Comparison of ENCODE assay signal across 8 cellular contexts in the genomic region with DNA sequence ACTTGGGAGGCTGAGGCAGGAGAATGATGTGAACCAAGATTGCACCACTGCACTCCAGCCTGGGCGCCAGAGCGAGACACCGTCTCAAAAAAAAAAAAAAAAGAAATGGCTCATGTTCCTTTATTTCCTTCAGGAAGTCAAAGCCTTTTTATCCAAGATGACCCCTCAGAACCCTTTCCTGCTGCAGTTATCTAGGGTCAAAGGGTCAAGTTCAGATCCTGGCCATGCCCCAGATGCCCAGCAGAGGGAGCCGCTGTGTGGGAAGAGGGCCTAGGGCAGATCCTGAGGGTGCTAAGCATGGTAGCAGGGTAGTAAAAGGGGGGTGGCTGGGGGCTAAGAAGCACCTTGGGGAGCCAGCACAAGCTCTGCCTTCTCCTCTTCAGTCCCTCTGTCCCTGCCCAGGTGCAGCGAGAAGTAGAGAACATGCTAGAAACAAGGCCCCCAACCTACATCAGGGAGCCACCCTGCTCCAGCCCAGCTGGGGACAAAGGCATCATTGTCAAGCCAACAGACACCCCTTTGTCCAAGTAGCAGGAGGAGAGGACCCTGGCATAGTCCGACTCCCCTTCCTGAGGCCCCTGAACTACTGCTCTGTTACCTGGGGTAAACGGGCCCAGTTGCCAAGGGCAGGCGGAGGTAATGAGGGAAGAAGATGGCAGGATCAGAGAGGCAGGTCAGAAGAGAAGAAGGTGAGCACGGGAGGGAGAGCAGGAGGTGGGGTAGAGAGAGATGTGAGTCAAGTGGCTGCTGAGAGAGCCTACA. TPM values are rescaled to one million over a fixed set of nuclear protein-coding genes. Genes with fewer than 3 reads are reported as not detected.
A peak's percentile ranks its signal among the peaks of the same experiment; 100 is the strongest.
DNase-seq lines count a peak whose midpoint lies in the region; TF ChIP-seq lines count a peak whose summit lies in the region.

No MANE protein-coding gene starts in this region.

- in situ Hi-C loops in GM23248 (cut with MboI), result no loop called here

- TF ChIP-seq CTCF in OCI-LY7 (conservative IDR thresholded peaks at IDR 0.05; ENCODE audit: low read length), result peak; percentile 85
- TF ChIP-seq CTCF in progenitor cell of endocrine pancreas (IDR thresholded peaks at IDR 0.05; ENCODE audit: unreplicated experiment), result peak; percentile 67

- no peak overlapping the region for H3K4me3 ChIP-seq in CD8-positive, alpha-beta memory T cell (ENCODE audit: low read length)
- no peak overlapping the region for H3K4me3 ChIP-seq in GM23248
- H3K4me3 ChIP-seq in OCI-LY7 (ENCODE audit: low read depth, low read length, poor library complexity, severe bottlenecking), result no peak overlapping the region

- no peak overlapping the region for H2AFZ ChIP-seq in GM23248
- H2AFZ ChIP-seq in OCI-LY7 (ENCODE audit: low read length), result no peak overlapping the region

- peak; percentile 32 to 68 (median 40) for DNase-seq in CD8-positive, alpha-beta memory T cell
- DNase-seq in GM23248, result peak; percentile 51
- DNase-seq in OCI-LY7 (ENCODE audit: low spot score), result peak; percentile 58
- peak; percentile 67 for DNase-seq in activated naive CD4-positive, alpha-beta T cell treated with Interleukin-2 at 50 U/mL for 16 hours
- peak in 41 of 42 donors; percentile 37 to 87 (median 68) for DNase-seq in head of caudate nucleus
- peak; percentile 33 for DNase-seq in progenitor cell of endocrine pancreas (ENCODE audit: low spot score, unreplicated experiment)
- no peak for DNase-seq in kidney glomerular epithelial cell (lab: John Stamatoyannopoulos, UW)
- DNase-seq in DMS79 treated with DMSO at 0.1 percent for 48 hours (lab: John Stamatoyannopoulos, UW), result no peak

- no peak overlapping the region for H3K9ac ChIP-seq in GM23248

- no peaks in the 10 kb centered on the region for H3K79me2 ChIP-seq in GM23248 (ENCODE audit: insufficient read depth)
- no peaks in the 10 kb centered on the region for H3K79me2 ChIP-seq in OCI-LY7 (ENCODE audit: insufficient read depth, low read depth, low read length)

- H3F3A ChIP-seq in GM23248 (ENCODE audit: insufficient read depth), result peaks cover 19% of the 10 kb centered on the region

- intact Hi-C loops in OCI-LY7 (cut with micrococcal nuclease; ENCODE audit: unreplicated experiment), result loop anchor here (1.0 to 2.0 kb wide), 3 partner anchors 30 to 74 kb away; a partner anchor contains a TSS
- intact Hi-C loops in head of caudate nucleus (cut with DNase I), result no loop called here

- no peaks in the 10 kb centered on the region for H3K36me3 ChIP-seq in CD8-positive, alpha-beta memory T cell (ENCODE audit: insufficient read depth, low read length)
- H3K36me3 ChIP-seq in GM23248 (ENCODE audit: low read depth) (no peaks in the 10 kb centered on the region), OCI-LY7 (ENCODE audit: insufficient read depth, low read length) (no peaks in the 10 kb centered on the region)

- H3K4me2 ChIP-seq in GM23248 (ENCODE audit: unreplicated experiment), result no peak overlapping the region
- no peak overlapping the region for H3K4me2 ChIP-seq in OCI-LY7 (ENCODE audit: low read length)

- H3K27ac ChIP-seq in CD8-positive, alpha-beta memory T cell (ENCODE audit: low read depth, low read length), result peak overlapping the region; percentile 80
- H3K27ac ChIP-seq in GM23248, result no peak overlapping the region
- H3K27ac ChIP-seq in OCI-LY7 (ENCODE audit: low read depth, low read length, poor library complexity, severe bottlenecking), result no peak overlapping the region

- H3K4me1 ChIP-seq in CD8-positive, alpha-beta memory T cell (ENCODE audit: insufficient read depth, low read length), result peaks cover 3% of the 10 kb centered on the region
- no peaks in the 10 kb centered on the region for H3K4me1 ChIP-seq in GM23248 (ENCODE audit: insufficient read depth)
- H3K4me1 ChIP-seq in OCI-LY7 (ENCODE audit: insufficient read depth, low read length, poor library complexity, severe bottlenecking), result no peaks in the 10 kb centered on the region

- peaks cover 1 to 11% of the 10 kb centered on the region in 2 donors for H3K27me3 Mint-ChIP-seq in CD8-positive, alpha-beta memory T cell
- H3K27me3 Mint-ChIP-seq in progenitor cell of endocrine pancreas, result no peaks in the 10 kb centered on the region

- no TSS peak for BruUV-seq in OCI-LY7 (replicated peaks; lab: Mats Ljungman, UMichigan)

- POLR2A ChIA-PET in CD8-positive, alpha-beta memory T cell (lab: Charles Lee), result interaction anchor here (0.6 to 0.7 kb wide), 2 partner anchors 16 to 82 kb away, joined by 5 read pairs; no protein-coding TSS in a partner anchor
- POLR2A ChIA-PET in OCI-LY7 (lab: Charles Lee), result interaction anchor here (0.6 to 1.2 kb wide), 3 partner anchors 13 to 39 kb away, joined by 3 read pairs; no protein-coding TSS in a partner anchor

- H3K4me1 Mint-ChIP-seq in CD8-positive, alpha-beta memory T cell, result peaks cover 4 to 6% (median 6%) of the 10 kb centered on the region in 3 donors
- peaks cover 24% of the 10 kb centered on the region for H3K4me1 Mint-ChIP-seq in progenitor cell of endocrine pancreas (ENCODE audit: low read depth)

- H3K27ac Mint-ChIP-seq in CD8-positive, alpha-beta memory T cell, result peak overlapping the region in 2 of 8 donors; percentile 47 to 74
- H3K27ac Mint-ChIP-seq in progenitor cell of endocrine pancreas, result no peak overlapping the region

- H3K9me3 ChIP-seq in CD8-positive, alpha-beta memory T cell (ENCODE audit: low read length), result no peaks in the 10 kb centered on the region
- H3K9me3 ChIP-seq in GM23248 (ENCODE audit: low read depth) (no peaks in the 10 kb centered on the region), OCI-LY7 (ENCODE audit: low read length) (no peaks in the 10 kb centered on the region)

- H3K4me3 Mint-ChIP-seq in CD8-positive, alpha-beta memory T cell, result no peak overlapping the region
- H3K4me3 Mint-ChIP-seq in progenitor cell of endocrine pancreas (ENCODE audit: low read depth), result no peak overlapping the region

- no peaks in the 10 kb centered on the region for H3K27me3 ChIP-seq in CD8-positive, alpha-beta memory T cell (ENCODE audit: insufficient read depth, low read length, poor library complexity, severe bottlenecking)
- no peaks in the 10 kb centered on the region for H3K27me3 ChIP-seq in GM23248 (replicated peaks; ENCODE audit: insufficient read depth)

- no peaks in the 10 kb centered on the region for H4K20me1 ChIP-seq in GM23248 (ENCODE audit: insufficient read depth)
- no peaks in the 10 kb centered on the region for H4K20me1 ChIP-seq in OCI-LY7 (ENCODE audit: insufficient read depth, low read length)

- peaks cover 0 to 2% (median 0%) of the 10 kb centered on the region in 3 donors for H3K36me3 Mint-ChIP-seq in CD8-positive, alpha-beta memory T cell
- peaks cover 11% of the 10 kb centered on the region for H3K36me3 Mint-ChIP-seq in progenitor cell of endocrine pancreas (ENCODE audit: insufficient read depth)

- WGBS in GM23248 (ENCODE audit: low coverage in 1 of 2, low lambda C conversion rate in 2 of 2, missing lambda C conversion rate in 2 of 2), 2 experiments, result 84% methylated on average over 9 of the region's 9 CpGs

- H3K9me3 Mint-ChIP-seq in CD8-positive, alpha-beta memory T cell, result no peaks in the 10 kb centered on the region
- no peaks in the 10 kb centered on the region for H3K9me3 Mint-ChIP-seq in progenitor cell of endocrine pancreas (ENCODE audit: low read depth)

- CTCF ChIA-PET in CD8-positive, alpha-beta memory T cell (lab: Charles Lee), result interaction anchor here (0.5 to 2.8 kb wide), 22 partner anchors 10 to 146 kb away, joined by 3 to 21 read pairs (median 4); a partner anchor contains a TSS
- CTCF ChIA-PET in OCI-LY7 (lab: Charles Lee; ENCODE audit: unreplicated experiment), result interaction anchor here (1.1 to 1.5 kb wide), 2 partner anchors 35 to 85 kb away, joined by 3 read pairs; no protein-coding TSS in a partner anchor

- H3K9me2 ChIP-seq in GM23248 (ENCODE audit: insufficient read depth) (no peaks in the 10 kb centered on the region), OCI-LY7 (ENCODE audit: insufficient read depth, low read length) (no peaks in the 10 kb centered on the region)

RNA-seq across cellular contexts. Expression of a gene that starts 6.5 kb away (rescaled TPM):
- total RNA-seq in CD8-positive, alpha-beta memory T cell, result not detected
- not detected for polyA plus RNA-seq in CD8-positive, alpha-beta memory T cell
- not detected in 2 replicates for total RNA-seq in GM23248 (2014; rRNA removed; shearing (Covaris generic))
- polyA plus RNA-seq in GM23248 (2016; fragmentation: Nextera tagmentation; extraction: Ambion mirVana), result 0.46 TPM in 1 of 2 replicates, not detected in the other
- not detected in 2 replicates for total RNA-seq in OCI-LY7 (2014; rRNA removed; shearing (Covaris generic))
- total RNA-seq in OCI-LY7 (2022), result not detected in 2 replicates
- total RNA-seq in progenitor cell of endocrine pancreas, result 17.2 and 17.9 TPM in 2 replicates

RNA-seq across cellular contexts. Expression of a gene that starts 13.8 kb away (rescaled TPM):
- 1,000 to 10,000 TPM; 1,970 to 2,000 TPM for total RNA-seq in CD8-positive, alpha-beta memory T cell
- 822 TPM for polyA plus RNA-seq in CD8-positive, alpha-beta memory T cell
- 217 and 226 TPM in 2 replicates for total RNA-seq in GM23248 (2014; rRNA removed; shearing (Covaris generic))
- 346 and 351 TPM in 2 replicates for polyA plus RNA-seq in GM23248 (2016; fragmentation: Nextera tagmentation; extraction: Ambion mirVana)
- total RNA-seq in OCI-LY7 (2014; rRNA removed; shearing (Covaris generic)), result 713 and 899 TPM in 2 replicates
- total RNA-seq in OCI-LY7 (2022) (2,128 and 2,331 TPM in 2 replicates), progenitor cell of endocrine pancreas (2,514 and 2,551 TPM in 2 replicates)

RNA-seq across cellular contexts. Expression of a gene that starts 14.4 kb away (rescaled TPM):
- 10 to 100 TPM; 82.0 to 87.8 TPM for total RNA-seq in CD8-positive, alpha-beta memory T cell
- 19.2 TPM for polyA plus RNA-seq in CD8-positive, alpha-beta memory T cell
- 36.7 and 37.6 TPM in 2 replicates for total RNA-seq in GM23248 (2014; rRNA removed; shearing (Covaris generic))
- polyA plus RNA-seq in GM23248 (2016; fragmentation: Nextera tagmentation; extraction: Ambion mirVana), result 29.6 TPM in 2 replicates
- 97.8 and 115 TPM in 2 replicates for total RNA-seq in OCI-LY7 (2014; rRNA removed; shearing (Covaris generic))
- 299 and 321 TPM in 2 replicates for total RNA-seq in OCI-LY7 (2022)
- total RNA-seq in progenitor cell of endocrine pancreas, result 261 and 271 TPM in 2 replicates

RNA-seq across cellular contexts. Expression of a gene that starts 30.6 kb away (rescaled TPM):
- total RNA-seq in CD8-positive, alpha-beta memory T cell, result 100 to 1,000 TPM; 112 to 115 TPM
- polyA plus RNA-seq in CD8-positive, alpha-beta memory T cell, result 158 TPM
- total RNA-seq in GM23248 (2014; rRNA removed; shearing (Covaris generic)), result 149 and 204 TPM in 2 replicates
- 170 and 183 TPM in 2 replicates for polyA plus RNA-seq in GM23248 (2016; fragmentation: Nextera tagmentation; extraction: Ambion mirVana)
- total RNA-seq in OCI-LY7 (2014; rRNA removed; shearing (Covaris generic)), result 77.5 and 86.0 TPM in 2 replicates
- total RNA-seq in OCI-LY7 (2022) (114 and 121 TPM in 2 replicates), progenitor cell of endocrine pancreas (165 and 173 TPM in 2 replicates)

Comparison
In these comparisons a context has a peak if more than half of its experiments do, and no peak if none do; other contexts are left out.
1. DNase-seq: peak in CD8-positive, alpha-beta memory T cell (5 of 5), GM23248 (single experiment), OCI-LY7 (single experiment), activated naive CD4-positive, alpha-beta T cell treated with Interleukin-2 at 50 U/mL for 16 hours (single experiment), head of caudate nucleus (41 of 42) and progenitor cell of endocrine pancreas (single experiment); none in kidney glomerular epithelial cell (single experiment) and DMS79 treated with DMSO at 0.1 percent for 48 hours (single experiment).
2. RNA of a gene that starts 6.5 kb away (total RNA-seq): 17.2 to 17.9 TPM in progenitor cell of endocrine pancreas; not detected in CD8-positive, alpha-beta memory T cell, not detected in GM23248 and not detected in OCI-LY7; every median in the first group is over 10 times any median in the second.